In genomic region chr13:104106705-104107393, GRCh38 we compare ENCODE assay signal across 16 cellular contexts.
DNase-seq lines count a peak whose midpoint lies in the region; ATAC-seq and TF ChIP-seq lines count a peak whose summit lies in the region.
"Had no signal": no experiment of that assay in that cellular context is flagged by ENCODE, and none has a peak within 500 bp of the region (broad histone marks: within the 10 kb centered on the region; RNA-seq: fewer than 3 reads in every experiment).

No MANE protein-coding gene starts in this region.

- no peak overlapping the region for H2AFZ ChIP-seq in mammary epithelial cell (ENCODE audit: low read depth, low read length)

- CTCF ChIA-PET in mammary epithelial cell (lab: Charles Lee; ENCODE audit: low non-redundant PET), result no interaction called here

- H3K27me3 ChIP-seq in mammary epithelial cell (ENCODE audit: insufficient read depth, low read length), result no peaks in the 10 kb centered on the region
- H3K27me3 ChIP-seq: transverse colon had no signal

- peaks cover 3% of the 10 kb centered on the region for H3K9me3 ChIP-seq in mammary epithelial cell (replicated peaks; ENCODE audit: insufficient read depth, low read length)
- H3K9me3 ChIP-seq: transverse colon had no signal

- in situ Hi-C loops in mammary epithelial cell (cut with MboI; ENCODE audit: low sequenced_read_pairs in 2 of 2), result no loop called here

- no peak overlapping the region for H3K27ac ChIP-seq in mammary epithelial cell (ENCODE audit: insufficient read depth, low read depth, low read length)
- H3K27ac ChIP-seq: transverse colon had no signal

- 3% methylated on average over 9 of the region's 9 CpGs for whole genome bisulfite sequencing in mammary epithelial cell (ENCODE audit: low coverage, missing lambda C conversion rate)

- H3K9ac ChIP-seq in mammary epithelial cell (ENCODE audit: insufficient read depth, low read length), result no peak overlapping the region

- no peak for ATAC-seq in GM19452 (IDR thresholded peaks at IDR 0.05; ENCODE audit: unreplicated experiment)
- ATAC-seq: K562 had no signal

- H3K36me3 ChIP-seq in mammary epithelial cell (ENCODE audit: insufficient read depth, low read length), result no peaks in the 10 kb centered on the region
- H3K36me3 ChIP-seq: transverse colon had no signal

- H3K4me3 ChIP-seq in mammary epithelial cell (replicated peaks in 1 of 3; ENCODE audit: insufficient read depth in 1 of 3, low read depth in 2 of 3, low read length in 3 of 3), result no peak overlapping the region
- H3K4me3 ChIP-seq: K562, transverse colon had no signal

- TF ChIP-seq CTCF in mammary epithelial cell (conservative IDR thresholded peaks at IDR 0.05 in 1 of 2, IDR thresholded peaks at IDR 0.05 in 1 of 2; ENCODE audit: extremely low read depth in 1 of 2, insufficient read depth in 1 of 2, low read depth in 1 of 2, low read length in 2 of 2), result peak in 1 of 2 donors; percentile 17

- intact Hi-C loops in mammary epithelial cell (cut with micrococcal nuclease), result no loop called here

- H3K4me1 ChIP-seq in mammary epithelial cell (ENCODE audit: insufficient read depth, low read length), result no peaks in the 10 kb centered on the region
- H3K4me1 ChIP-seq: transverse colon had no signal

- H3K79me2 ChIP-seq in mammary epithelial cell (ENCODE audit: insufficient read depth, low read length), result no peaks in the 10 kb centered on the region

- no TSS peak for BruUV-seq in mammary epithelial cell (replicated peaks; lab: Mats Ljungman, UMichigan)

- H3K4me2 ChIP-seq in mammary epithelial cell (ENCODE audit: insufficient read depth, low read depth, low read length), result no peak overlapping the region

- H4K20me1 ChIP-seq in mammary epithelial cell (ENCODE audit: insufficient read depth, low read length), result no peaks in the 10 kb centered on the region

- dilution Hi-C loops in mammary epithelial cell (cut with HindIII; ENCODE audit: low sequenced_read_pairs), result no loop called here

- DNase-seq in COR-L47 (lab: John Stamatoyannopoulos, UW) (peak; percentile 4), M059J (ENCODE audit: low read depth) (peak; percentile 62), mammary epithelial cell (peak; percentile 66), iris pigment epithelial cell (ENCODE audit: low read depth) (peak; percentile 80), NCI-H748 (lab: John Stamatoyannopoulos, UW; ENCODE audit: unreplicated experiment) (no peak), T1000 (lab: John Stamatoyannopoulos, UW) (no peak), DMS153 treated with DMSO at 0.1 percent for 48 hours (lab: John Stamatoyannopoulos, UW; ENCODE audit: unreplicated experiment) (no peak)
- DNase-seq: activated CD4-positive, alpha-beta T cell treated with anti-CD3 and anti-CD28 coated beads, Interleukin-2, amount 50 U/mL, for 4 hours; amygdala; DMS79; NCI-H1694 treated with DMSO at 0.1 percent for 48 hours; NCI-H748 treated with DMSO at 0.1 percent for 48 hours; Right ventricle myocardium superior; transverse colon had no signal

Comparison
In these comparisons a context has a peak if more than half of its experiments do, and no peak if none do; other contexts are left out.
1. DNase-seq: peak in COR-L47 (single experiment), M059J (single experiment), mammary epithelial cell (single experiment) and iris pigment epithelial cell (single experiment); none in NCI-H748 (single experiment), T1000 (single experiment) and DMS153 treated with DMSO at 0.1 percent for 48 hours (single experiment).